1 cellular context compared by ENCODE assay signal in genomic region chr6:12608016-12608860, GRCh38.
TF ChIP-seq lines count a peak whose summit lies in the region.

No MANE protein-coding gene starts in this region.

TF ChIP-seq in IMR-90, 13 proteins besides CTCF, POLR2A, EP300 and RAD21 (continued from another document):
- TF ChIP-seq ELK1 (IDR thresholded peaks at IDR 0.05; ENCODE audit: borderline replicate concordance, low read depth, low read length): no peak
